Comparison of ENCODE assay signal across 25 cellular contexts in the genomic region with DNA sequence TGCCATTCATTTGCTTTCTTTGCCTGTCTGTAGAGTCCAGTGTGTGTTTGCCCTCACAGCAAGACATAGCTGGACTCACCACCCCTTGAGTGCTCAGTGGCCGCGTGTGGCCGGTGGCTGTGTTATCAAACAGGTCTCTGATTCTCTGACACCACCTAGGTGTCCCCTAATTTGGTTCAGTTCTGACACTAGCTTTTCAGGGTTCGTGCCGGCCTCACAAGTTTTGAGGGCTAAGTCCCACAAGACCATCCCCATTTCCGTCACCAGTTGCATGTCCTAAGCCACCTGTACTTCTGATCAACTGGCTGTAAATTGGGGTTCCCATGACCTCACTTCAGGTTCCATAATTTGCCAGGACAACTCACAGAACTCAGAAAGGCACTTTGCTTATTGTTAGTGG. TPM values are rescaled to one million over a fixed set of nuclear protein-coding genes. Genes with fewer than 3 reads are reported as not detected.
DNase-seq lines count a peak whose midpoint lies in the region; ATAC-seq and TF ChIP-seq lines count a peak whose summit lies in the region.
"Had no signal": no experiment of that assay in that cellular context is flagged by ENCODE, and none has a peak within 500 bp of the region (broad histone marks: within the 10 kb centered on the region; RNA-seq: fewer than 3 reads in every experiment).

No MANE protein-coding gene starts in this region.

- H3K9ac ChIP-seq in H9 (ENCODE audit: extremely low read depth, insufficient read length, low read length): no peak overlapping the region
- H3K9ac ChIP-seq: BLaER1 had no signal

- H3K27ac Mint-ChIP-seq in activated CD4-positive, alpha-beta memory T cell treated with anti-CD3 and anti-CD28 coated beads for 36 hours: peak overlapping the region; percentile 90
- H3K27ac Mint-ChIP-seq in activated CD4-positive, alpha-beta memory T cell treated with anti-CD3 and anti-CD28 coated beads, Interleukin-2, amount 10 ng/mL, durations not matched to agents 7 days and 5 days: no peak overlapping the region
- peak overlapping the region in 2 of 3 experiments; percentile 51 to 59; a peak in 2 of 7 replicates for H3K27ac Mint-ChIP-seq in H9
- peak overlapping the region; percentile 69 to 77 for H3K27ac Mint-ChIP-seq in activated naive CD4-positive, alpha-beta T cell treated with anti-CD3 and anti-CD28 coated beads, Interleukin-2, amount 50 U/mL, for 72 hours
- H3K27ac Mint-ChIP-seq in naive thymus-derived CD8-positive, alpha-beta T cell: peak overlapping the region; percentile 22 to 99 (median 90)

- H4K5ac ChIP-seq in H9 (ENCODE audit: insufficient read length, low read depth, low read length): no peak overlapping the region

- H3K27ac ChIP-seq in H9 (ENCODE audit: insufficient read length, low read depth, low read length) (no peak overlapping the region), OCI-LY7 (ENCODE audit: low read depth, low read length, poor library complexity, severe bottlenecking) (no peak overlapping the region)
- H3K27ac ChIP-seq: A549, BLaER1, psoas muscle had no signal

- H3K4me1 ChIP-seq in H9 (ENCODE audit: insufficient read depth, low read length) (no peaks in the 10 kb centered on the region), OCI-LY7 (ENCODE audit: insufficient read depth, low read length, poor library complexity, severe bottlenecking) (peaks cover 16% of the 10 kb centered on the region)
- H3K4me1 ChIP-seq: A549 had no signal

- no peaks in the 10 kb centered on the region for H3K27me3 ChIP-seq in H9 (ENCODE audit: insufficient read depth, low read length)
- H3K27me3 ChIP-seq: BLaER1, vagina had no signal

- H2AK5ac ChIP-seq in H9 (ENCODE audit: insufficient read length, low read length): no peak overlapping the region

- no peak overlapping the region for H2BK20ac ChIP-seq in H9 (ENCODE audit: low read depth, low read length, poor library complexity, severe bottlenecking)

- no peak overlapping the region for H4K91ac ChIP-seq in H9 (ENCODE audit: insufficient read length, low read depth, low read length)

- no peaks in the 10 kb centered on the region for H3K9me2 ChIP-seq in OCI-LY7 (ENCODE audit: insufficient read depth, low read length)

- H2AFZ ChIP-seq in H9 (ENCODE audit: low read length): no peak overlapping the region
- H2AFZ ChIP-seq in OCI-LY7 (ENCODE audit: low read length): no peak overlapping the region

- WGBS in H9 (ENCODE audit: extremely low coverage, insufficient read length, low lambda C conversion rate): no CpG with 5 or more reads among the region's 6 CpGs

- H2BK5ac ChIP-seq in H9 (ENCODE audit: insufficient read length, low read length): no peak overlapping the region

- no peak overlapping the region for H3K14ac ChIP-seq in H9 (ENCODE audit: insufficient read depth, low read length)

- H3K27me3 Mint-ChIP-seq in activated CD4-positive, alpha-beta memory T cell treated with anti-CD3 and anti-CD28 coated beads for 36 hours: no peaks in the 10 kb centered on the region
- no peaks in the 10 kb centered on the region for H3K27me3 Mint-ChIP-seq in activated CD4-positive, alpha-beta memory T cell treated with anti-CD3 and anti-CD28 coated beads, Interleukin-2, amount 10 ng/mL, durations not matched to agents 7 days and 5 days
- H3K27me3 Mint-ChIP-seq in H9 (ENCODE audit: low read depth): no peaks in the 10 kb centered on the region
- no peaks in the 10 kb centered on the region for H3K27me3 Mint-ChIP-seq in naive thymus-derived CD8-positive, alpha-beta T cell

- ATAC-seq in activated naive CD4-positive, alpha-beta T cell treated with anti-CD3 and anti-CD28 coated beads, Interleukin-2, amount 50 U/mL, for 72 hours: no peak
- no peak for ATAC-seq in naive thymus-derived CD8-positive, alpha-beta T cell
- ATAC-seq: A549 had no signal

- H3K79me2 ChIP-seq in H9 (ENCODE audit: insufficient read depth, low read length) (peaks cover 21% of the 10 kb centered on the region; the same call in 1 of the 2 replicates), OCI-LY7 (ENCODE audit: insufficient read depth, low read depth, low read length) (no peaks in the 10 kb centered on the region)

- no peak overlapping the region for H3K56ac ChIP-seq in H9 (ENCODE audit: insufficient read length, low read depth, low read length)

- H3K4ac ChIP-seq in H9 (ENCODE audit: low read depth, low read length): no peak overlapping the region

- peaks cover 41% of the 10 kb centered on the region for H3K36me3 Mint-ChIP-seq in activated CD4-positive, alpha-beta memory T cell treated with anti-CD3 and anti-CD28 coated beads for 36 hours
- H3K36me3 Mint-ChIP-seq in activated CD4-positive, alpha-beta memory T cell treated with anti-CD3 and anti-CD28 coated beads, Interleukin-2, amount 10 ng/mL, durations not matched to agents 7 days and 5 days (ENCODE audit: low read depth): peaks cover 59% of the 10 kb centered on the region
- peaks cover under 1 to 8% (median 1%) of the 10 kb centered on the region in 3 experiments; a peak in 5 of 7 replicates for H3K36me3 Mint-ChIP-seq in H9 (ENCODE audit: insufficient read depth in 1 of 3, low read depth in 3 of 3)
- peaks cover 29 to 57% of the 10 kb centered on the region in 2 donors for H3K36me3 Mint-ChIP-seq in activated naive CD4-positive, alpha-beta T cell treated with anti-CD3 and anti-CD28 coated beads, Interleukin-2, amount 50 U/mL, for 72 hours
- peaks cover 7 to 49% (median 15%) of the 10 kb centered on the region in 3 donors for H3K36me3 Mint-ChIP-seq in naive thymus-derived CD8-positive, alpha-beta T cell

- no peaks in the 10 kb centered on the region; the same call in 1 of the 2 replicates for H3K36me3 ChIP-seq in OCI-LY7 (ENCODE audit: insufficient read depth, low read length)
- H3K36me3 ChIP-seq: vagina had no signal

- H2BK12ac ChIP-seq in H9 (ENCODE audit: insufficient read length, low read depth, low read length): no peak overlapping the region

- no TSS peak for BruUV-seq in OCI-LY7 (replicated peaks; lab: Mats Ljungman, UMichigan)

- H3K23ac ChIP-seq in H9 (ENCODE audit: insufficient read length, low read depth, low read length): no peak overlapping the region

- H3K4me2 ChIP-seq in H9 (ENCODE audit: insufficient read depth, insufficient read length, low read length): no peak overlapping the region
- no peak overlapping the region for H3K4me2 ChIP-seq in OCI-LY7 (ENCODE audit: low read length)
- H3K4me2 ChIP-seq: A549 had no signal

- H3K4me1 Mint-ChIP-seq in activated CD4-positive, alpha-beta memory T cell treated with anti-CD3 and anti-CD28 coated beads for 36 hours (ENCODE audit: low read depth): peaks cover 88% of the 10 kb centered on the region
- peaks cover 92% of the 10 kb centered on the region for H3K4me1 Mint-ChIP-seq in activated CD4-positive, alpha-beta memory T cell treated with anti-CD3 and anti-CD28 coated beads, Interleukin-2, amount 10 ng/mL, durations not matched to agents 7 days and 5 days
- H3K4me1 Mint-ChIP-seq in H9: peaks cover 48 to 53% of the 10 kb centered on the region in 2 experiments
- H3K4me1 Mint-ChIP-seq in naive thymus-derived CD8-positive, alpha-beta T cell: peaks cover 55 to 99% (median 97%) of the 10 kb centered on the region in 4 donors

- H3K79me1 ChIP-seq in H9 (ENCODE audit: insufficient read depth, low read depth, low read length, poor library complexity, severe bottlenecking): peaks cover 17% of the 10 kb centered on the region

- no peak overlapping the region for H2BK15ac ChIP-seq in H9 (ENCODE audit: low read depth, low read length)

- H3K18ac ChIP-seq in H9 (ENCODE audit: insufficient read length, low read depth, low read length): no peak overlapping the region

- POLR2A ChIA-PET in activated CD4-positive, alpha-beta memory T cell treated with anti-CD3 and anti-CD28 coated beads for 36 hours (lab: Charles Lee): interaction anchor here (1.1 to 1.9 kb wide), 4 partner anchors 11 to 36 kb away, joined by 3 to 12 read pairs (median 4); a partner anchor contains a TSS
- POLR2A ChIA-PET in activated CD4-positive, alpha-beta memory T cell treated with anti-CD3 and anti-CD28 coated beads, Interleukin-2, amount 10 ng/mL, durations not matched to agents 7 days and 5 days (lab: Charles Lee): interaction anchor here (1.2 to 3.3 kb wide), 5 partner anchors 9 to 27 kb away, joined by 3 to 18 read pairs (median 5); no protein-coding TSS in a partner anchor
- POLR2A ChIA-PET in naive thymus-derived CD8-positive, alpha-beta T cell (lab: Charles Lee): interaction anchor here (0.9 to 2.1 kb wide), 5 partner anchors 11 to 29 kb away, joined by 3 to 14 read pairs (median 3); no protein-coding TSS in a partner anchor
- POLR2A ChIA-PET in OCI-LY7 (lab: Charles Lee): interaction anchor here (2.1 kb wide), 1 partner anchor 11 kb away, joined by 7 read pairs; no protein-coding TSS in a partner anchor

- intact Hi-C loops in activated CD4-positive, alpha-beta memory T cell treated with anti-CD3 and anti-CD28 coated beads for 36 hours (cut with micrococcal nuclease): no loop called here
- intact Hi-C loops in OCI-LY7 (cut with micrococcal nuclease; ENCODE audit: unreplicated experiment): no loop called here

- H3K9me3 ChIP-seq in H9 (ENCODE audit: control insufficient read depth, low read depth, low read length) (no peaks in the 10 kb centered on the region), OCI-LY7 (ENCODE audit: low read length) (no peaks in the 10 kb centered on the region)
- H3K9me3 ChIP-seq: A549, psoas muscle, vagina had no signal

- no peak overlapping the region for H3K4me3 ChIP-seq in OCI-LY7 (ENCODE audit: low read depth, low read length, poor library complexity, severe bottlenecking)
- H3K4me3 ChIP-seq: A549, BLaER1, coronary artery, GM12878, psoas muscle, vagina had no signal

- no peaks in the 10 kb centered on the region for H3K9me3 Mint-ChIP-seq in activated CD4-positive, alpha-beta memory T cell treated with anti-CD3 and anti-CD28 coated beads for 36 hours
- H3K9me3 Mint-ChIP-seq in activated CD4-positive, alpha-beta memory T cell treated with anti-CD3 and anti-CD28 coated beads, Interleukin-2, amount 10 ng/mL, durations not matched to agents 7 days and 5 days: no peaks in the 10 kb centered on the region
- H3K9me3 Mint-ChIP-seq in H9: no peaks in the 10 kb centered on the region
- no peaks in the 10 kb centered on the region for H3K9me3 Mint-ChIP-seq in activated naive CD4-positive, alpha-beta T cell treated with anti-CD3 and anti-CD28 coated beads, Interleukin-2, amount 50 U/mL, for 72 hours
- H3K9me3 Mint-ChIP-seq in naive thymus-derived CD8-positive, alpha-beta T cell: no peaks in the 10 kb centered on the region
- H3K9me3 Mint-ChIP-seq: neural crest cell had no signal

- DNase-seq in activated CD4-positive, alpha-beta memory T cell treated with anti-CD3 and anti-CD28 coated beads for 36 hours: no peak
- no peak for DNase-seq in activated CD4-positive, alpha-beta memory T cell treated with anti-CD3 and anti-CD28 coated beads, Interleukin-2, amount 10 ng/mL, durations not matched to agents 7 days and 5 days
- no peak for DNase-seq in H9
- no peak for DNase-seq in activated naive CD4-positive, alpha-beta T cell treated with anti-CD3 and anti-CD28 coated beads, Interleukin-2, amount 50 U/mL, for 72 hours (ENCODE audit: low spot score in 2 of 2)
- no peak for DNase-seq in naive thymus-derived CD8-positive, alpha-beta T cell
- no peak for DNase-seq in anterior cingulate cortex (lab: John Stamatoyannopoulos, UW)
- no peak for DNase-seq in OCI-LY7 (ENCODE audit: low spot score)
- DNase-seq in stimulated activated CD4-positive, alpha-beta T cell treated with anti-CD3 and anti-CD28 coated beads, Interleukin-4, amount 100 ng/mL, for 24 hours: no peak
- DNase-seq: activated CD4-positive, alpha-beta T cell treated with anti-CD3 and anti-CD28 coated beads, Interleukin-2, amount 50 U/mL, for 1 hour; DMS153; foreskin fibroblast; hypothalamus; Kasumi-1; kidney; NCI-H1092 treated with DMSO at 0.1 percent for 48 hours; NCI-H2029 treated with DMSO at 0.1 percent for 48 hours; psoas muscle; stimulated activated CD4-positive, alpha-beta T cell treated with anti-CD3 and anti-CD28 coated beads, Interleukin-2, amount 100 ng/mL, for 24 hours had no signal

- no peak overlapping the region for H2BK120ac ChIP-seq in H9 (ENCODE audit: low read depth, low read length, poor library complexity, severe bottlenecking)

- CTCF ChIA-PET in activated CD4-positive, alpha-beta memory T cell treated with anti-CD3 and anti-CD28 coated beads for 36 hours (lab: Charles Lee): interaction anchor here (0.9 to 2.0 kb wide), 6 partner anchors 11 to 191 kb away, joined by 3 to 6 read pairs (median 4); no protein-coding TSS in a partner anchor
- CTCF ChIA-PET in activated CD4-positive, alpha-beta memory T cell treated with anti-CD3 and anti-CD28 coated beads, Interleukin-2, amount 10 ng/mL, durations not matched to agents 7 days and 5 days (lab: Charles Lee): interaction anchor here (1.1 to 1.6 kb wide), 2 partner anchors 16 to 19 kb away, joined by 3 to 4 read pairs; no protein-coding TSS in a partner anchor
- CTCF ChIA-PET in OCI-LY7 (lab: Charles Lee; ENCODE audit: unreplicated experiment): no interaction called here

- H3T11ph ChIP-seq in H9 (ENCODE audit: low read length): no peak overlapping the region

- no peaks in the 10 kb centered on the region for H3K23me2 ChIP-seq in H9 (ENCODE audit: insufficient read length, low read depth, low read length, poor library complexity, severe bottlenecking)

- H4K20me1 ChIP-seq in H9 (ENCODE audit: control insufficient read depth, insufficient read depth, insufficient read length) (peaks cover 2% of the 10 kb centered on the region), OCI-LY7 (ENCODE audit: insufficient read depth, low read length) (no peaks in the 10 kb centered on the region)

- no peak overlapping the region for H3K4me3 Mint-ChIP-seq in activated CD4-positive, alpha-beta memory T cell treated with anti-CD3 and anti-CD28 coated beads for 36 hours
- H3K4me3 Mint-ChIP-seq in activated CD4-positive, alpha-beta memory T cell treated with anti-CD3 and anti-CD28 coated beads, Interleukin-2, amount 10 ng/mL, durations not matched to agents 7 days and 5 days: no peak overlapping the region
- H3K4me3 Mint-ChIP-seq in H9: no peak overlapping the region
- H3K4me3 Mint-ChIP-seq in naive thymus-derived CD8-positive, alpha-beta T cell: peak overlapping the region in 6 of 10 donors; percentile 5 to 41 (median 32)
- H3K4me3 Mint-ChIP-seq: brain, neural crest cell had no signal

- TF ChIP-seq CTCF in H9 (conservative IDR thresholded peaks at IDR 0.05): no peak
- TF ChIP-seq CTCF in OCI-LY7 (conservative IDR thresholded peaks at IDR 0.05; ENCODE audit: low read length): no peak

- H4K8ac ChIP-seq in H9 (replicated peaks; ENCODE audit: insufficient read length, low read depth, low read length): no peak overlapping the region

RNA-seq across cellular contexts. Expression of a gene that starts 23.5 kb away (rescaled TPM):
- 10 to 100 TPM; 81.8 to 85.8 TPM for total RNA-seq in activated CD4-positive, alpha-beta memory T cell treated with anti-CD3 and anti-CD28 coated beads for 36 hours
- 10 to 100 TPM; 70.8 to 75.9 TPM for total RNA-seq in activated CD4-positive, alpha-beta memory T cell treated with anti-CD3 and anti-CD28 coated beads, Interleukin-2, amount 10 ng/mL, durations not matched to agents 7 days and 5 days
- total RNA-seq in H9 (2021) (49.2 and 51.0 TPM in 2 replicates), OCI-LY7 (2022) (33.5 and 34.2 TPM in 2 replicates)
- total RNA-seq in activated naive CD4-positive, alpha-beta T cell treated with anti-CD3 and anti-CD28 coated beads, Interleukin-2, amount 50 U/mL, for 72 hours: 10 to 100 TPM; 89.3 to 98.5 TPM
- 100 to 1,000 TPM; 119 to 124 TPM for total RNA-seq in naive thymus-derived CD8-positive, alpha-beta T cell
- polyA plus RNA-seq in naive thymus-derived CD8-positive, alpha-beta T cell: 100 to 1,000 TPM in 1 of 3 donors, 10 to 100 TPM in 2; 36.6 to 110 (median 67.8) TPM
- total RNA-seq in OCI-LY7 (2014; rRNA removed; shearing (Covaris generic)): 23.4 and 24.7 TPM in 2 replicates

Comparison
In these comparisons a context has a peak if more than half of its experiments do, and no peak if none do; other contexts are left out.
1. H3K4me3 Mint-ChIP-seq: peak in naive thymus-derived CD8-positive, alpha-beta T cell (6 of 10); none in activated CD4-positive, alpha-beta memory T cell treated with anti-CD3 and anti-CD28 coated beads for 36 hours (single experiment), activated CD4-positive, alpha-beta memory T cell treated with anti-CD3 and anti-CD28 coated beads, Interleukin-2, amount 10 ng/mL, durations not matched to agents 7 days and 5 days (single experiment) and H9 (0 of 2).